Comparison of ENCODE assay signal across 8 cellular contexts in genomic region chr12:69739287-69740191, GRCh38. TPM values are rescaled to one million over a fixed set of nuclear protein-coding genes. Genes with fewer than 3 reads are reported as not detected.
DNase-seq lines count a peak whose midpoint lies in the region; ATAC-seq, FAIRE-seq and TF ChIP-seq lines count a peak whose summit lies in the region.

No MANE protein-coding gene starts in this region.

- H3K36me3 ChIP-seq in neural progenitor cell (no peaks in the 10 kb centered on the region), subcutaneous abdominal adipose tissue (ENCODE audit: control insufficient read depth in 5 of 5, insufficient read depth in 5 of 5, low read length in 5 of 5) (no peaks in the 10 kb centered on the region)

- ATAC-seq in GM21619 (IDR thresholded peaks at IDR 0.05; ENCODE audit: unreplicated experiment) = peak; percentile 39

- peaks cover 49% of the 10 kb centered on the region for H4K20me1 ChIP-seq in neural progenitor cell (ENCODE audit: low read depth)

- peaks cover 21% of the 10 kb centered on the region for H3F3A ChIP-seq in neural progenitor cell (ENCODE audit: low read depth)

- TF ChIP-seq CTCF in RWPE1 (conservative IDR thresholded peaks at IDR 0.05; ENCODE audit: low read depth) = no peak
- no peak for TF ChIP-seq CTCF in neural progenitor cell (IDR thresholded peaks at IDR 0.05)

- H3K36me3 Mint-ChIP-seq in IgD-negative memory B cell (peaks cover 2% of the 10 kb centered on the region), neural progenitor cell (peaks cover 2% of the 10 kb centered on the region)

- peak; percentile 46 for DNase-seq in DMS114 treated with DMSO at 0.1 percent for 48 hours (lab: John Stamatoyannopoulos, UW; ENCODE audit: unreplicated experiment)
- DNase-seq in RWPE1 (ENCODE audit: low spot score) = peak; percentile 34
- DNase-seq in activated effector memory CD4-positive, alpha-beta T cell treated with Interleukin-2 at 50 U/mL for 16 hours = peak; percentile 48
- peak; percentile 28 to 45 for DNase-seq in frontal cortex (ENCODE audit: low spot score in 2 of 2)
- peak; percentile 87 for DNase-seq in neural progenitor cell (ENCODE audit: low spot score)

- H3K79me2 ChIP-seq in neural progenitor cell (ENCODE audit: low read depth) = peaks cover 45% of the 10 kb centered on the region

- no peak for FAIRE-seq in frontal cortex (lab: Jason Lieb, UNC)

- CTCF ChIA-PET in RWPE1 (lab: Yijun Ruan, JAX) = interaction anchor here (0.5 to 0.6 kb wide), 2 partner anchors 13 to 557 kb away, joined by 3 read pairs; no protein-coding TSS in a partner anchor

- peak overlapping the region; percentile 87 to 97 (median 90) for H3K4me3 Mint-ChIP-seq in IgD-negative memory B cell
- H3K4me3 Mint-ChIP-seq in neural progenitor cell = peak overlapping the region; percentile 90

- H2AFZ ChIP-seq in neural progenitor cell (replicated peaks) = peak overlapping the region; percentile 84

- peak overlapping the region; percentile 90 to 94 (median 90) for H3K27ac Mint-ChIP-seq in IgD-negative memory B cell
- H3K27ac Mint-ChIP-seq in neural progenitor cell = no peak overlapping the region

- H3K27me3 ChIP-seq in neural progenitor cell (peaks cover 35% of the 10 kb centered on the region), subcutaneous abdominal adipose tissue (ENCODE audit: control insufficient read depth in 5 of 5, insufficient read depth in 4 of 5, low read length in 5 of 5) (no peaks in the 10 kb centered on the region)

- H3K9me3 ChIP-seq in neural progenitor cell (ENCODE audit: low read depth) = no peaks in the 10 kb centered on the region
- H3K9me3 ChIP-seq in subcutaneous abdominal adipose tissue (ENCODE audit: control insufficient read depth in 5 of 5, low read length in 5 of 5) = no peaks in the 10 kb centered on the region

- POLR2A ChIA-PET in RWPE1 (lab: Yijun Ruan, JAX; ENCODE audit: low non-redundant PET) = no interaction called here

- H3K9ac ChIP-seq in neural progenitor cell (peak overlapping the region; percentile 57), subcutaneous abdominal adipose tissue (ENCODE audit: low read length in 5 of 5) (peak overlapping the region in 4 of 5 donors; percentile 56 to 76 (median 72))

- peak overlapping the region; percentile 97 for H3K4me2 ChIP-seq in neural progenitor cell

- H3K4me1 ChIP-seq in neural progenitor cell (peaks cover 17% of the 10 kb centered on the region), subcutaneous abdominal adipose tissue (ENCODE audit: control insufficient read depth in 5 of 5, insufficient read depth in 5 of 5, low read length in 5 of 5) (peaks cover 2 to 17% (median 11%) of the 10 kb centered on the region in 5 donors)

- no peaks in the 10 kb centered on the region for H3K27me3 Mint-ChIP-seq in IgD-negative memory B cell
- peaks cover 7% of the 10 kb centered on the region for H3K27me3 Mint-ChIP-seq in neural progenitor cell (ENCODE audit: insufficient read depth, low read depth)

- peak overlapping the region; percentile 95 for H3K4me3 ChIP-seq in neural progenitor cell
- peak overlapping the region; percentile 61 to 89 (median 82) for H3K4me3 ChIP-seq in subcutaneous abdominal adipose tissue (ENCODE audit: low read depth in 1 of 5, low read length in 5 of 5)

- H3K27ac ChIP-seq in RWPE1 (peak overlapping the region; percentile 80), neural progenitor cell (peak overlapping the region; percentile 83), subcutaneous abdominal adipose tissue (ENCODE audit: low read depth, low read length) (no peak overlapping the region)

- H3K4me1 Mint-ChIP-seq in IgD-negative memory B cell (peaks cover 11 to 15% (median 12%) of the 10 kb centered on the region in 3 donors), neural progenitor cell (peaks cover 10% of the 10 kb centered on the region)

- H3K9me3 Mint-ChIP-seq in IgD-negative memory B cell (no peaks in the 10 kb centered on the region), neural progenitor cell (no peaks in the 10 kb centered on the region)

RNA-seq across cellular contexts. Expression of gene RAB3IP, which starts 0.9 kb away (rescaled TPM):
- 27.1 TPM for polyA plus RNA-seq in IgD-negative memory B cell
- total RNA-seq in frontal cortex (25.7 TPM), neural progenitor cell (ENCODE audit: low replicate concordance) (54.3 and 111 TPM in 2 replicates)

RNA-seq across cellular contexts. Expression of gene BEST3, which starts 40.4 kb away (rescaled TPM):
- not detected for polyA plus RNA-seq in IgD-negative memory B cell
- total RNA-seq in frontal cortex (1.6 TPM), neural progenitor cell (ENCODE audit: low replicate concordance) (not detected in 2 replicates)

Comparison
In these comparisons a context has a peak if more than half of its experiments do, and no peak if none do; other contexts are left out.
1. DNase-seq: peak in every context shown above with its lines; median percentile 87 in neural progenitor cell; 48 in activated effector memory CD4-positive, alpha-beta T cell treated with Interleukin-2 at 50 U/mL for 16 hours; 46 in DMS114 treated with DMSO at 0.1 percent for 48 hours; 36 in frontal cortex; 34 in RWPE1.